Comparison of ENCODE assay signal across 1 cellular context in the genomic region with DNA sequence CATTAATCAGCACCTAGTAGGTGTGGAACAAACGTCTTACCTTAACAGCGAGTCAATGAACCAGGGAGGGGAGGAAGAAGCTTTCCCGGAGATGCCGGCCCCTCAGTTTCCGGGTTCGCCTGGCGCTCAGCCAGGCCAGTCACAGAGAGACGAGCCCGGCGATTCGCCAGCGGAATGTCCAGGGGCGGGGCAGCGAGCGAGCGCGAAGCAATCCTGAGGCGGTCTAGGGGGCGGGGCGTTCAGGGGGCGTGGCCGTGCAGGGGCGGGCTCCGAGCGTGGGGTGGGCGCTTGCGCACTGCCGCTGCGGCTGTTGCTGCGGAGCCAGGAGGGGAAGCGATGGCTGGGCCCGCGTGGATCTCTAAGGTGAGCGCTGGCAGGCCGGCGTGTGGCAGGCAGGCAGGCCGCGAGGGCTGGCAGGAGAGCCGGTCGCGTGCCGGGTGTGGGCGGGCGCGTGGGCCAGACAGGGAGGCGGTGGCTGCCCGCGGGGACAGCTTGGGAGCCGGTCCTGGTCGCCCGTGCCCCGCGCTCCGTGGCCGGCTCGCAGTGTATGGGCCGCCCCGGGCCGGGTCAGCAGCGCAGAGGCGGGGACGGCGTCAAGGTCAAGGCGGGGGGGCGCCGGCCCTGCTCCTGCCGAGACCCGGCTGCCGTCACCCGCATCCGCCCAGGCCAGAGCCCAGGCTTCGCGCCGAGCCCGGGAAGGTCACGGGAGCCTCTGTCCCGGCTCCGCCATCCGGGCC.
TF ChIP-seq lines count a peak whose summit lies in the region.

A gene (plus strand): TSS at position 295 of the 737 bp plus-strand sequence. CDS start 42 bp downstream, at position 337.

TF ChIP-seq in H1, 55 proteins besides CTCF, POLR2A, EP300 and RAD21:
- TF ChIP-seq NRF1 (IDR thresholded peaks at IDR 0.05; ENCODE audit: low read depth, low read length) = peak; percentile 5; the same call in 1 of the 2 replicates
- TF ChIP-seq, protein P1, sequence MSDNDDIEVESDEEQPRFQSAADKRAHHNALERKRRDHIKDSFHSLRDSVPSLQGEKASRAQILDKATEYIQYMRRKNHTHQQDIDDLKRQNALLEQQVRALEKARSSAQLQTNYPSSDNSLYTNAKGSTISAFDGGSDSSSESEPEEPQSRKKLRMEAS (IDR thresholded peaks at IDR 0.05) = no peak; the same call in none of the 2 replicates
- TF ChIP-seq HDAC2 (IDR thresholded peaks at IDR 0.05; ENCODE audit: borderline replicate concordance in 1 of 2, low read depth in 2 of 2, low read length in 2 of 2) = no peak
- TF ChIP-seq CREB1 (IDR thresholded peaks at IDR 0.05) = peak; percentile 48
- TF ChIP-seq KDM4A (IDR thresholded peaks at IDR 0.05; ENCODE audit: low read depth, low read length, severe bottlenecking) = peak; percentile 78
- TF ChIP-seq JUN (IDR thresholded peaks at IDR 0.05; ENCODE audit: low read depth, low read length) = no peak
- TF ChIP-seq PHF8 (conservative IDR thresholded peaks at IDR 0.05; ENCODE audit: low read depth, low read length) = peak; percentile 2; the same call in 1 of the 2 replicates
- TF ChIP-seq EZH2 (IDR thresholded peaks at IDR 0.05; ENCODE audit: low read depth, low read length, severe bottlenecking) = no peak
- no peak for TF ChIP-seq BCL11A (IDR thresholded peaks at IDR 0.05; ENCODE audit: low read depth in 2 of 2, low read length in 2 of 2)
- TF ChIP-seq TEAD4 (IDR thresholded peaks at IDR 0.05; ENCODE audit: low read depth, low read length) = 0 out of 2 replicates have a peak, but pooled peaks have one; percentile 11
- TF ChIP-seq EGR1 (IDR thresholded peaks at IDR 0.05; ENCODE audit: borderline replicate concordance, low read depth, low read length) = no peak
- TF ChIP-seq SP1 (IDR thresholded peaks at IDR 0.05; ENCODE audit: low read depth, low read length) = 0 out of 2 replicates have a peak, but pooled peaks have one; percentile 53
- peak; percentile 75 for TF ChIP-seq TBP (IDR thresholded peaks at IDR 0.05; ENCODE audit: low read depth, low read length)
- peak; percentile 18 for TF ChIP-seq ASH2L (IDR thresholded peaks at IDR 0.05; ENCODE audit: low read length)
- TF ChIP-seq RFX5 (IDR thresholded peaks at IDR 0.05; ENCODE audit: borderline replicate concordance, low read depth, low read length) = no peak
- no peak for TF ChIP-seq NANOG (IDR thresholded peaks at IDR 0.05; ENCODE audit: insufficient read depth, low read depth, low read length, poor library complexity, severe bottlenecking)
- TF ChIP-seq, protein P2, sequence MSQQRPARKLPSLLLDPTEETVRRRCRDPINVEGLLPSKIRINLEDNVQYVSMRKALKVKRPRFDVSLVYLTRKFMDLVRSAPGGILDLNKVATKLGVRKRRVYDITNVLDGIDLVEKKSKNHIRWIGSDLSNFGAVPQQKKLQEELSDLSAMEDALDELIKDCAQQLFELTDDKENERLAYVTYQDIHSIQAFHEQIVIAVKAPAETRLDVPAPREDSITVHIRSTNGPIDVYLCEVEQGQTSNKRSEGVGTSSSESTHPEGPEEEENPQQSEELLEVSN (IDR thresholded peaks at IDR 0.05) = no peak
- no peak for TF ChIP-seq CEBPB (IDR thresholded peaks at IDR 0.05; ENCODE audit: low read depth, low read length)
- no peak for TF ChIP-seq SUZ12 (IDR thresholded peaks at IDR 0.05; ENCODE audit: low read length)
- TF ChIP-seq, protein P3, sequence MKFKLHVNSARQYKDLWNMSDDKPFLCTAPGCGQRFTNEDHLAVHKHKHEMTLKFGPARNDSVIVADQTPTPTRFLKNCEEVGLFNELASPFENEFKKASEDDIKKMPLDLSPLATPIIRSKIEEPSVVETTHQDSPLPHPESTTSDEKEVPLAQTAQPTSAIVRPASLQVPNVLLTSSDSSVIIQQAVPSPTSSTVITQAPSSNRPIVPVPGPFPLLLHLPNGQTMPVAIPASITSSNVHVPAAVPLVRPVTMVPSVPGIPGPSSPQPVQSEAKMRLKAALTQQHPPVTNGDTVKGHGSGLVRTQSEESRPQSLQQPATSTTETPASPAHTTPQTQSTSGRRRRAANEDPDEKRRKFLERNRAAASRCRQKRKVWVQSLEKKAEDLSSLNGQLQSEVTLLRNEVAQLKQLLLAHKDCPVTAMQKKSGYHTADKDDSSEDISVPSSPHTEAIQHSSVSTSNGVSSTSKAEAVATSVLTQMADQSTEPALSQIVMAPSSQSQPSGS (IDR thresholded peaks at IDR 0.05; ENCODE audit: low read length) = no peak
- no peak for TF ChIP-seq CBX8 (IDR thresholded peaks at IDR 0.05; ENCODE audit: borderline replicate concordance, low read depth, low read length)
- TF ChIP-seq, protein P4, sequence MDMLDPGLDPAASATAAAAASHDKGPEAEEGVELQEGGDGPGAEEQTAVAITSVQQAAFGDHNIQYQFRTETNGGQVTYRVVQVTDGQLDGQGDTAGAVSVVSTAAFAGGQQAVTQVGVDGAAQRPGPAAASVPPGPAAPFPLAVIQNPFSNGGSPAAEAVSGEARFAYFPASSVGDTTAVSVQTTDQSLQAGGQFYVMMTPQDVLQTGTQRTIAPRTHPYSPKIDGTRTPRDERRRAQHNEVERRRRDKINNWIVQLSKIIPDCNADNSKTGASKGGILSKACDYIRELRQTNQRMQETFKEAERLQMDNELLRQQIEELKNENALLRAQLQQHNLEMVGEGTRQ (IDR thresholded peaks at IDR 0.05; ENCODE audit: low read length) = no peak
- no peak for TF ChIP-seq SP2 (IDR thresholded peaks at IDR 0.05; ENCODE audit: low read length)
- TF ChIP-seq CTBP2 (IDR thresholded peaks at IDR 0.05; ENCODE audit: borderline replicate concordance, insufficient read depth, insufficient read length, low read length) = no peak
- no peak for TF ChIP-seq RBBP5 (IDR thresholded peaks at IDR 0.05; ENCODE audit: borderline replicate concordance, low read depth, low read length)
- no peak for TF ChIP-seq KDM5A (IDR thresholded peaks at IDR 0.05; ENCODE audit: low read length)
- no peak for TF ChIP-seq ZNF274 (IDR thresholded peaks at IDR 0.05; ENCODE audit: borderline replicate concordance, extremely low read depth, low read length)
- no peak for TF ChIP-seq KDM1A (IDR thresholded peaks at IDR 0.05; ENCODE audit: borderline replicate concordance, low read length)
- no peak for TF ChIP-seq SIRT6 (IDR thresholded peaks at IDR 0.05; ENCODE audit: low read length)
- TF ChIP-seq, protein P5, sequence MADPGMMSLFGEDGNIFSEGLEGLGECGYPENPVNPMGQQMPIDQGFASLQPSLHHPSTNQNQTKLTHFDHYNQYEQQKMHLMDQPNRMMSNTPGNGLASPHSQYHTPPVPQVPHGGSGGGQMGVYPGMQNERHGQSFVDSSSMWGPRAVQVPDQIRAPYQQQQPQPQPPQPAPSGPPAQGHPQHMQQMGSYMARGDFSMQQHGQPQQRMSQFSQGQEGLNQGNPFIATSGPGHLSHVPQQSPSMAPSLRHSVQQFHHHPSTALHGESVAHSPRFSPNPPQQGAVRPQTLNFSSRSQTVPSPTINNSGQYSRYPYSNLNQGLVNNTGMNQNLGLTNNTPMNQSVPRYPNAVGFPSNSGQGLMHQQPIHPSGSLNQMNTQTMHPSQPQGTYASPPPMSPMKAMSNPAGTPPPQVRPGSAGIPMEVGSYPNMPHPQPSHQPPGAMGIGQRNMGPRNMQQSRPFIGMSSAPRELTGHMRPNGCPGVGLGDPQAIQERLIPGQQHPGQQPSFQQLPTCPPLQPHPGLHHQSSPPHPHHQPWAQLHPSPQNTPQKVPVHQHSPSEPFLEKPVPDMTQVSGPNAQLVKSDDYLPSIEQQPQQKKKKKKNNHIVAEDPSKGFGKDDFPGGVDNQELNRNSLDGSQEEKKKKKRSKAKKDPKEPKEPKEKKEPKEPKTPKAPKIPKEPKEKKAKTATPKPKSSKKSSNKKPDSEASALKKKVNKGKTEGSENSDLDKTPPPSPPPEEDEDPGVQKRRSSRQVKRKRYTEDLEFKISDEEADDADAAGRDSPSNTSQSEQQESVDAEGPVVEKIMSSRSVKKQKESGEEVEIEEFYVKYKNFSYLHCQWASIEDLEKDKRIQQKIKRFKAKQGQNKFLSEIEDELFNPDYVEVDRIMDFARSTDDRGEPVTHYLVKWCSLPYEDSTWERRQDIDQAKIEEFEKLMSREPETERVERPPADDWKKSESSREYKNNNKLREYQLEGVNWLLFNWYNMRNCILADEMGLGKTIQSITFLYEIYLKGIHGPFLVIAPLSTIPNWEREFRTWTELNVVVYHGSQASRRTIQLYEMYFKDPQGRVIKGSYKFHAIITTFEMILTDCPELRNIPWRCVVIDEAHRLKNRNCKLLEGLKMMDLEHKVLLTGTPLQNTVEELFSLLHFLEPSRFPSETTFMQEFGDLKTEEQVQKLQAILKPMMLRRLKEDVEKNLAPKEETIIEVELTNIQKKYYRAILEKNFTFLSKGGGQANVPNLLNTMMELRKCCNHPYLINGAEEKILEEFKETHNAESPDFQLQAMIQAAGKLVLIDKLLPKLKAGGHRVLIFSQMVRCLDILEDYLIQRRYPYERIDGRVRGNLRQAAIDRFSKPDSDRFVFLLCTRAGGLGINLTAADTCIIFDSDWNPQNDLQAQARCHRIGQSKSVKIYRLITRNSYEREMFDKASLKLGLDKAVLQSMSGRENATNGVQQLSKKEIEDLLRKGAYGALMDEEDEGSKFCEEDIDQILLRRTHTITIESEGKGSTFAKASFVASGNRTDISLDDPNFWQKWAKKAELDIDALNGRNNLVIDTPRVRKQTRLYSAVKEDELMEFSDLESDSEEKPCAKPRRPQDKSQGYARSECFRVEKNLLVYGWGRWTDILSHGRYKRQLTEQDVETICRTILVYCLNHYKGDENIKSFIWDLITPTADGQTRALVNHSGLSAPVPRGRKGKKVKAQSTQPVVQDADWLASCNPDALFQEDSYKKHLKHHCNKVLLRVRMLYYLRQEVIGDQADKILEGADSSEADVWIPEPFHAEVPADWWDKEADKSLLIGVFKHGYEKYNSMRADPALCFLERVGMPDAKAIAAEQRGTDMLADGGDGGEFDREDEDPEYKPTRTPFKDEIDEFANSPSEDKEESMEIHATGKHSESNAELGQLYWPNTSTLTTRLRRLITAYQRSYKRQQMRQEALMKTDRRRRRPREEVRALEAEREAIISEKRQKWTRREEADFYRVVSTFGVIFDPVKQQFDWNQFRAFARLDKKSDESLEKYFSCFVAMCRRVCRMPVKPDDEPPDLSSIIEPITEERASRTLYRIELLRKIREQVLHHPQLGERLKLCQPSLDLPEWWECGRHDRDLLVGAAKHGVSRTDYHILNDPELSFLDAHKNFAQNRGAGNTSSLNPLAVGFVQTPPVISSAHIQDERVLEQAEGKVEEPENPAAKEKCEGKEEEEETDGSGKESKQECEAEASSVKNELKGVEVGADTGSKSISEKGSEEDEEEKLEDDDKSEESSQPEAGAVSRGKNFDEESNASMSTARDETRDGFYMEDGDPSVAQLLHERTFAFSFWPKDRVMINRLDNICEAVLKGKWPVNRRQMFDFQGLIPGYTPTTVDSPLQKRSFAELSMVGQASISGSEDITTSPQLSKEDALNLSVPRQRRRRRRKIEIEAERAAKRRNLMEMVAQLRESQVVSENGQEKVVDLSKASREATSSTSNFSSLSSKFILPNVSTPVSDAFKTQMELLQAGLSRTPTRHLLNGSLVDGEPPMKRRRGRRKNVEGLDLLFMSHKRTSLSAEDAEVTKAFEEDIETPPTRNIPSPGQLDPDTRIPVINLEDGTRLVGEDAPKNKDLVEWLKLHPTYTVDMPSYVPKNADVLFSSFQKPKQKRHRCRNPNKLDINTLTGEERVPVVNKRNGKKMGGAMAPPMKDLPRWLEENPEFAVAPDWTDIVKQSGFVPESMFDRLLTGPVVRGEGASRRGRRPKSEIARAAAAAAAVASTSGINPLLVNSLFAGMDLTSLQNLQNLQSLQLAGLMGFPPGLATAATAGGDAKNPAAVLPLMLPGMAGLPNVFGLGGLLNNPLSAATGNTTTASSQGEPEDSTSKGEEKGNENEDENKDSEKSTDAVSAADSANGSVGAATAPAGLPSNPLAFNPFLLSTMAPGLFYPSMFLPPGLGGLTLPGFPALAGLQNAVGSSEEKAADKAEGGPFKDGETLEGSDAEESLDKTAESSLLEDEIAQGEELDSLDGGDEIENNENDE (IDR thresholded peaks at IDR 0.05; ENCODE audit: insufficient replicate concordance, low read length) = no peak
- TF ChIP-seq TCF12 (IDR thresholded peaks at IDR 0.05; ENCODE audit: low read depth, low read length) = no peak
- no peak for TF ChIP-seq HDAC6 (IDR thresholded peaks at IDR 0.05; ENCODE audit: low read depth, low read length)
- TF ChIP-seq CBX5 (IDR thresholded peaks at IDR 0.05; ENCODE audit: low read depth, low read length) = no peak
- no peak for TF ChIP-seq GTF2F1 (IDR thresholded peaks at IDR 0.05; ENCODE audit: borderline replicate concordance, low read depth, low read length)
- no peak for TF ChIP-seq FOSL1 (IDR thresholded peaks at IDR 0.05; ENCODE audit: insufficient read depth, low read depth, low read length)
- no peak for TF ChIP-seq SIX5 (IDR thresholded peaks at IDR 0.05; ENCODE audit: low read depth, low read length)
- no peak for TF ChIP-seq YY1 (IDR thresholded peaks at IDR 0.05; ENCODE audit: low read depth, low read length)
- no peak for TF ChIP-seq TAF7 (optimal IDR thresholded peaks at IDR 0.05; ENCODE audit: borderline replicate concordance, low read depth, low read length)
- peak in 1 of 2 experiments; percentile 88; a peak in 2 of 4 replicates for TF ChIP-seq SIN3A (conservative IDR thresholded peaks at IDR 0.05 in 1 of 2, IDR thresholded peaks at IDR 0.05 in 1 of 2; ENCODE audit: low read depth in 1 of 2, low read length in 2 of 2)
- peak; percentile 61; the same call in 1 of the 2 replicates for TF ChIP-seq POLR2AphosphoS5 (IDR thresholded peaks at IDR 0.05; ENCODE audit: low read depth, low read length)
- peak; percentile 85; the same call in 1 of the 2 replicates for TF ChIP-seq TAF1 (IDR thresholded peaks at IDR 0.05; ENCODE audit: low read depth, low read length)
- no peak for TF ChIP-seq SAP30 (IDR thresholded peaks at IDR 0.05; ENCODE audit: insufficient read depth, insufficient replicate concordance, low read length)
- no peak for TF ChIP-seq SRF (IDR thresholded peaks at IDR 0.05; ENCODE audit: low read depth, low read length)
- TF ChIP-seq RNF2 (IDR thresholded peaks at IDR 0.05; ENCODE audit: borderline replicate concordance, low read depth, low read length, missing control alignments, poor library complexity, severe bottlenecking) = no peak
- TF ChIP-seq RXRA (IDR thresholded peaks at IDR 0.05; ENCODE audit: insufficient read depth, low read depth, low read length) = no peak
- TF ChIP-seq CHD1 (IDR thresholded peaks at IDR 0.05; ENCODE audit: low read depth, low read length) = no peak
- TF ChIP-seq POU5F1 (IDR thresholded peaks at IDR 0.05; ENCODE audit: low read depth, low read length) = no peak
- no peak for TF ChIP-seq JUND (IDR thresholded peaks at IDR 0.05; ENCODE audit: low read length)
- TF ChIP-seq GABPA (IDR thresholded peaks at IDR 0.05; ENCODE audit: borderline replicate concordance, insufficient read depth, low read length) = no peak
- no peak for TF ChIP-seq SP4 (IDR thresholded peaks at IDR 0.05; ENCODE audit: low read length)
- TF ChIP-seq BACH1 (IDR thresholded peaks at IDR 0.05; ENCODE audit: low read length) = no peak
- TF ChIP-seq, protein P6, sequence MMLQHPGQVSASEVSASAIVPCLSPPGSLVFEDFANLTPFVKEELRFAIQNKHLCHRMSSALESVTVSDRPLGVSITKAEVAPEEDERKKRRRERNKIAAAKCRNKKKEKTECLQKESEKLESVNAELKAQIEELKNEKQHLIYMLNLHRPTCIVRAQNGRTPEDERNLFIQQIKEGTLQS (IDR thresholded peaks at IDR 0.05; ENCODE audit: insufficient read depth, low read depth, low read length) = no peak
- peak; percentile 33; the same call in 1 of the 2 replicates for TF ChIP-seq CHD2 (IDR thresholded peaks at IDR 0.05; ENCODE audit: low read length)
- TF ChIP-seq MAFK (IDR thresholded peaks at IDR 0.05; ENCODE audit: low read depth, low read length) = no peak
- no peak for TF ChIP-seq BRCA1 (IDR thresholded peaks at IDR 0.05; ENCODE audit: low read depth, low read length)
TF ChIP-seq in H1: peak in this region for 12.
